Comparison of ENCODE assay signal across 16 cellular contexts in the genomic region with DNA sequence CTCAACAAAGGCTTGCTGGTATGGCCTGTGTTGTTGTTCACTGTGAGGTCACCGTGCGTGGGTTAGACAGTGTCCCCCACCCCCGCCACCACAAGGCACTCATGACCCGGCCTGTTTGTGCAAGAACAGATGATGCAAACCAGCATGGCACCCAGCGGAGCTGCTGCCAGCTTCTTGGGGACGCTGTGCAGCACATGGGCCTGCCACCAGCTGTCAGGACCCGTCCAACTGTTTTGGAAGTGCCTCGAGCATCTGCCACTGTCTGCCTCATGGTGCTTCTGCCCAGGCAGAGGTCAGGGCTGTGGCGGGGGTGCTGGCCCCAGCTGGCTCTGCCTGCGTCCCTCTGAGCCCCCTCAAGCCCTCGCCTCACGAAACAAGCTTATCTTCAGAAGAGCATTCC. TPM values are rescaled to one million over a fixed set of nuclear protein-coding genes. Genes with fewer than 3 reads are reported as not detected.
A peak's percentile ranks its signal among the peaks of the same experiment; 100 is the strongest.
DNase-seq lines count a peak whose midpoint lies in the region; ATAC-seq and TF ChIP-seq lines count a peak whose summit lies in the region.
"Had no signal": no experiment of that assay in that cellular context is flagged by ENCODE, and none has a peak within 500 bp of the region (broad histone marks: within the 10 kb centered on the region; RNA-seq: fewer than 3 reads in every experiment).

No MANE protein-coding gene starts in this region.

- no peak for ATAC-seq in activated naive CD4-positive, alpha-beta T cell treated with anti-CD3 and anti-CD28 coated beads, Interleukin-2, amount 50 U/mL, for 72 hours
- ATAC-seq in WTC11 (no peak), GM21786 (IDR thresholded peaks at IDR 0.05; ENCODE audit: unreplicated experiment) (no peak), HG02852 (IDR thresholded peaks at IDR 0.05; ENCODE audit: unreplicated experiment) (no peak)
- ATAC-seq: naive thymus-derived CD4-positive, alpha-beta T cell had no signal

- H3K27ac Mint-ChIP-seq in activated naive CD4-positive, alpha-beta T cell treated with anti-CD3 and anti-CD28 coated beads, Interleukin-2, amount 50 U/mL, for 72 hours, result peak overlapping the region; percentile 96 to 99
- no peak overlapping the region for H3K27ac Mint-ChIP-seq in WTC11

- peaks cover 5 to 13% of the 10 kb centered on the region in 2 donors for H3K9me3 Mint-ChIP-seq in activated naive CD4-positive, alpha-beta T cell treated with anti-CD3 and anti-CD28 coated beads, Interleukin-2, amount 50 U/mL, for 72 hours
- H3K9me3 Mint-ChIP-seq in WTC11, result no peaks in the 10 kb centered on the region

- no peak for DNase-seq in activated naive CD4-positive, alpha-beta T cell treated with anti-CD3 and anti-CD28 coated beads, Interleukin-2, amount 50 U/mL, for 72 hours (ENCODE audit: low spot score in 2 of 2)
- no peak for DNase-seq in activated naive CD4-positive, alpha-beta T cell (lab: John Stamatoyannopoulos, UW)
- DNase-seq in WTC11 (ENCODE audit: low spot score), result no peak
- DNase-seq in right atrium auricular region (ENCODE audit: low spot score), result no peak
- DNase-seq in vagina (ENCODE audit: extremely low spot score in 2 of 2), result no peak
- DNase-seq in stimulated activated naive CD4-positive, alpha-beta T cell treated with Interleukin-2 at 50 U/mL for 16 hours (lab: John Stamatoyannopoulos, UW), result no peak
- DNase-seq: activated CD4-positive, alpha-beta T cell treated with anti-CD3 and anti-CD28 coated beads, Interleukin-2, amount 50 U/mL, for 4 hours; amniotic stem cell; foreskin fibroblast; kidney glomerular epithelial cell; MG63; naive thymus-derived CD4-positive, alpha-beta T cell; NCI-H510A had no signal

- H3K4me3 ChIP-seq in right atrium auricular region (peak overlapping the region; percentile 53 to 54), vagina (peak overlapping the region; percentile 26 to 36)
- H3K4me3 ChIP-seq: MG63 had no signal

- H3K4me3 Mint-ChIP-seq in WTC11, result no peak overlapping the region

- peaks cover 0 to 47% of the 10 kb centered on the region in 2 donors for H3K4me1 ChIP-seq in right atrium auricular region
- peaks cover 13% of the 10 kb centered on the region for H3K4me1 ChIP-seq in vagina

- peaks cover 1% of the 10 kb centered on the region for H3K36me3 ChIP-seq in right atrium auricular region
- H3K36me3 ChIP-seq in vagina, result no peaks in the 10 kb centered on the region
- H3K36me3 ChIP-seq: MG63 had no signal

- CTCF ChIA-PET in WTC11 (lab: Charles Lee), result interaction anchor here (0.8 to 4.8 kb wide), 2 partner anchors 35 to 60 kb away, joined by 3 to 30 read pairs; no protein-coding TSS in a partner anchor

- H3K9me3 ChIP-seq in right atrium auricular region (no peaks in the 10 kb centered on the region), vagina (no peaks in the 10 kb centered on the region)
- H3K9me3 ChIP-seq: MG63 had no signal

- no peaks in the 10 kb centered on the region for H3K27me3 ChIP-seq in right atrium auricular region
- H3K27me3 ChIP-seq in vagina, result no peaks in the 10 kb centered on the region
- H3K27me3 ChIP-seq: MG63 had no signal

- intact Hi-C loops in vagina (cut with DNase I), result no loop called here

- POLR2A ChIA-PET in WTC11 (lab: Charles Lee), result interaction anchor here (0.6 kb wide), 1 partner anchor 15 kb away, joined by 4 read pairs; no protein-coding TSS in a partner anchor

- H3K4me1 Mint-ChIP-seq in WTC11, result peaks cover 8% of the 10 kb centered on the region

- TF ChIP-seq POLR2A in vagina (IDR thresholded peaks at IDR 0.05), result no peak

- H3K27me3 Mint-ChIP-seq in WTC11 (ENCODE audit: low read depth), result no peaks in the 10 kb centered on the region

- H3K27ac ChIP-seq in right atrium auricular region (peak overlapping the region; percentile 86 to 88), vagina (peak overlapping the region; percentile 19)
- H3K27ac ChIP-seq: HL-60 had no signal

- peaks cover 24 to 50% of the 10 kb centered on the region in 2 donors for H3K36me3 Mint-ChIP-seq in activated naive CD4-positive, alpha-beta T cell treated with anti-CD3 and anti-CD28 coated beads, Interleukin-2, amount 50 U/mL, for 72 hours
- H3K36me3 Mint-ChIP-seq in WTC11, result no peaks in the 10 kb centered on the region

- no peak for TF ChIP-seq CTCF in WTC11 (IDR thresholded peaks at IDR 0.05)
- no peak for TF ChIP-seq CTCF in right atrium auricular region (IDR thresholded peaks at IDR 0.05)
- no peak for TF ChIP-seq CTCF in vagina (IDR thresholded peaks at IDR 0.05)

TF ChIP-seq in WTC11, 78 proteins besides CTCF, POLR2A, EP300 and RAD21:
- TF ChIP-seq, protein P1, sequence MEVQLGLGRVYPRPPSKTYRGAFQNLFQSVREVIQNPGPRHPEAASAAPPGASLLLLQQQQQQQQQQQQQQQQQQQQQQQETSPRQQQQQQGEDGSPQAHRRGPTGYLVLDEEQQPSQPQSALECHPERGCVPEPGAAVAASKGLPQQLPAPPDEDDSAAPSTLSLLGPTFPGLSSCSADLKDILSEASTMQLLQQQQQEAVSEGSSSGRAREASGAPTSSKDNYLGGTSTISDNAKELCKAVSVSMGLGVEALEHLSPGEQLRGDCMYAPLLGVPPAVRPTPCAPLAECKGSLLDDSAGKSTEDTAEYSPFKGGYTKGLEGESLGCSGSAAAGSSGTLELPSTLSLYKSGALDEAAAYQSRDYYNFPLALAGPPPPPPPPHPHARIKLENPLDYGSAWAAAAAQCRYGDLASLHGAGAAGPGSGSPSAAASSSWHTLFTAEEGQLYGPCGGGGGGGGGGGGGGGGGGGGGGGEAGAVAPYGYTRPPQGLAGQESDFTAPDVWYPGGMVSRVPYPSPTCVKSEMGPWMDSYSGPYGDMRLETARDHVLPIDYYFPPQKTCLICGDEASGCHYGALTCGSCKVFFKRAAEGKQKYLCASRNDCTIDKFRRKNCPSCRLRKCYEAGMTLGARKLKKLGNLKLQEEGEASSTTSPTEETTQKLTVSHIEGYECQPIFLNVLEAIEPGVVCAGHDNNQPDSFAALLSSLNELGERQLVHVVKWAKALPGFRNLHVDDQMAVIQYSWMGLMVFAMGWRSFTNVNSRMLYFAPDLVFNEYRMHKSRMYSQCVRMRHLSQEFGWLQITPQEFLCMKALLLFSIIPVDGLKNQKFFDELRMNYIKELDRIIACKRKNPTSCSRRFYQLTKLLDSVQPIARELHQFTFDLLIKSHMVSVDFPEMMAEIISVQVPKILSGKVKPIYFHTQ (CRISPR knock-in tag; IDR thresholded peaks at IDR 0.05), result no peak
- TF ChIP-seq TEAD1 (CRISPR knock-in tag; IDR thresholded peaks at IDR 0.05) (no peak), FOXP1 (CRISPR knock-in tag; IDR thresholded peaks at IDR 0.05; ENCODE audit: borderline replicate concordance) (no peak), GABPB1 (CRISPR knock-in tag; IDR thresholded peaks at IDR 0.05) (peak; percentile 66; the same call in 1 of the 2 replicates), CBFB (CRISPR knock-in tag; IDR thresholded peaks at IDR 0.05; ENCODE audit: low read depth) (no peak), ZNF121 (CRISPR knock-in tag; IDR thresholded peaks at IDR 0.05) (no peak), NR2C2 (CRISPR knock-in tag; IDR thresholded peaks at IDR 0.05) (no peak)

RNA-seq across cellular contexts. Expression of a gene that starts 1.5 kb away (rescaled TPM):
- total RNA-seq in activated naive CD4-positive, alpha-beta T cell treated with anti-CD3 and anti-CD28 coated beads, Interleukin-2, amount 50 U/mL, for 72 hours, result 10 to 100 TPM; 12.9 to 50.0 TPM
- 0.37 to 0.73 TPM (median 0.71 TPM) in 3 replicates for total RNA-seq in WTC11 (2021)
- total RNA-seq in right atrium auricular region, result 100 to 1,000 TPM; 115 to 187 TPM
- 24.1 TPM for total RNA-seq in vagina

RNA-seq across cellular contexts. Expression of a gene that starts 22.3 kb away (rescaled TPM):
- total RNA-seq in activated naive CD4-positive, alpha-beta T cell treated with anti-CD3 and anti-CD28 coated beads, Interleukin-2, amount 50 U/mL, for 72 hours, result under 1 TPM; 0.20 to 0.49 TPM
- total RNA-seq in WTC11 (2021) (not detected in 3 replicates), right atrium auricular region (not detected), vagina (not detected)
- total RNA-seq: naive thymus-derived CD4-positive, alpha-beta T cell had no signal

RNA-seq across cellular contexts. Expression of a gene that starts 47.7 kb away (rescaled TPM):
- not detected for total RNA-seq in activated naive CD4-positive, alpha-beta T cell treated with anti-CD3 and anti-CD28 coated beads, Interleukin-2, amount 50 U/mL, for 72 hours
- not detected in 3 replicates for total RNA-seq in WTC11 (2021)
- total RNA-seq in right atrium auricular region, result not detected
- total RNA-seq in vagina, result not detected
- total RNA-seq: naive thymus-derived CD4-positive, alpha-beta T cell had no signal

RNA-seq across cellular contexts. Expression of a gene that starts 51.3 kb away (rescaled TPM):
- total RNA-seq in activated naive CD4-positive, alpha-beta T cell treated with anti-CD3 and anti-CD28 coated beads, Interleukin-2, amount 50 U/mL, for 72 hours, result 1 to 10 TPM; 1.2 to 2.3 TPM
- 3.5 to 4.5 TPM (median 3.9 TPM) in 3 replicates for total RNA-seq in WTC11 (2021)
- total RNA-seq in right atrium auricular region, result under 1 TPM; 0.43 to 0.48 TPM
- 1.7 TPM for total RNA-seq in vagina
